In genomic region chr15:73628976-73629854, GRCh38 we compare ENCODE assay signal across 11 cellular contexts. TPM values are rescaled to one million over a fixed set of nuclear protein-coding genes. Genes with fewer than 3 reads are reported as not detected.
A peak's percentile ranks its signal among the peaks of the same experiment; 100 is the strongest.
DNase-seq lines count a peak whose midpoint lies in the region; ATAC-seq, FAIRE-seq and TF ChIP-seq lines count a peak whose summit lies in the region.
"Had no signal": no experiment of that assay in that cellular context is flagged by ENCODE, and none has a peak within 500 bp of the region (broad histone marks: within the 10 kb centered on the region; RNA-seq: fewer than 3 reads in every experiment).

No MANE protein-coding gene starts in this region.

- POLR2A ChIA-PET in CD8-positive, alpha-beta memory T cell (lab: Charles Lee) = no interaction called here

- FAIRE-seq in GM12892 (lab: Jason Lieb, UNC) (peak; percentile 46), pancreas (lab: Jason Lieb, UNC) (no peak)

- intact Hi-C loops in pancreas (cut with DNase I) = no loop called here

- no peaks in the 10 kb centered on the region for H3K9me3 ChIP-seq in pancreas
- no peaks in the 10 kb centered on the region for H3K9me3 ChIP-seq in CD8-positive, alpha-beta memory T cell (ENCODE audit: low read length)
- H3K9me3 ChIP-seq: prostate gland had no signal

- no peaks in the 10 kb centered on the region for H3K9me3 Mint-ChIP-seq in CD8-positive, alpha-beta memory T cell

- no peak for TF ChIP-seq CTCF in coronary artery (IDR thresholded peaks at IDR 0.05)
- no peak for TF ChIP-seq CTCF in pancreas (IDR thresholded peaks at IDR 0.05)

- no peak for TF ChIP-seq POLR2A in GM12892 (IDR thresholded peaks at IDR 0.05; ENCODE audit: low read depth, low read length)

- ATAC-seq in pancreas = no peak
- no peak for ATAC-seq in HG03521 (IDR thresholded peaks at IDR 0.05; ENCODE audit: unreplicated experiment)
- ATAC-seq: activated CD4-positive, CD25-positive, alpha-beta regulatory T cell treated with anti-CD3 and anti-CD28 coated beads, Interleukin-2, amount 50 U/mL, for 24 hours had no signal

- CTCF ChIA-PET in CD8-positive, alpha-beta memory T cell (lab: Charles Lee) = interaction anchor here (0.7 kb wide), 1 partner anchor 91 kb away, joined by 4 read pairs; no protein-coding TSS in a partner anchor

- H3K36me3 Mint-ChIP-seq in CD8-positive, alpha-beta memory T cell = peaks cover 0 to 1% (median 0%) of the 10 kb centered on the region in 3 donors

- H3K36me3 ChIP-seq in pancreas = no peaks in the 10 kb centered on the region
- H3K36me3 ChIP-seq in CD8-positive, alpha-beta memory T cell (ENCODE audit: insufficient read depth, low read length) = no peaks in the 10 kb centered on the region
- H3K36me3 ChIP-seq: prostate gland had no signal

- H3K27ac Mint-ChIP-seq in CD8-positive, alpha-beta memory T cell = peak overlapping the region in 1 of 8 donors; percentile 6

- H3K27ac ChIP-seq in coronary artery (peak overlapping the region; percentile 10 to 60), pancreas (peak overlapping the region in 3 of 4 donors; percentile 24 to 92 (median 92))
- no peak overlapping the region for H3K27ac ChIP-seq in CD8-positive, alpha-beta memory T cell (ENCODE audit: low read depth, low read length)

- DNase-seq in GM12892 (ENCODE audit: insufficient read length) = no peak
- DNase-seq in NCI-H146 treated with DMSO at 0.1 percent for 48 hours (lab: John Stamatoyannopoulos, UW; ENCODE audit: unreplicated experiment) = peak; percentile 30
- no peak for DNase-seq in coronary artery (ENCODE audit: low spot score)
- DNase-seq in pancreas = no peak
- DNase-seq in DMS 273 treated with DMSO at 0.1 percent for 48 hours (lab: John Stamatoyannopoulos, UW) = no peak
- no peak for DNase-seq in NK-92 (lab: John Stamatoyannopoulos, UW; ENCODE audit: unreplicated experiment)
- DNase-seq in CD8-positive, alpha-beta memory T cell = no peak
- DNase-seq: aorta had no signal

- peaks cover 42 to 78% (median 68%) of the 10 kb centered on the region in 3 donors for H3K4me1 ChIP-seq in pancreas
- peaks cover 45% of the 10 kb centered on the region for H3K4me1 ChIP-seq in CD8-positive, alpha-beta memory T cell (ENCODE audit: insufficient read depth, low read length)

- no peaks in the 10 kb centered on the region for H3K27me3 Mint-ChIP-seq in CD8-positive, alpha-beta memory T cell

- H3K4me1 Mint-ChIP-seq in CD8-positive, alpha-beta memory T cell = peaks cover 53 to 76% (median 68%) of the 10 kb centered on the region in 3 donors

- peak overlapping the region; percentile 12 for H3K4me3 ChIP-seq in coronary artery
- H3K4me3 ChIP-seq in pancreas = peak overlapping the region in 1 of 4 donors; percentile 8
- no peak overlapping the region for H3K4me3 ChIP-seq in CD8-positive, alpha-beta memory T cell (ENCODE audit: low read length)
- H3K4me3 ChIP-seq: prostate gland had no signal

- H3K4me3 Mint-ChIP-seq in CD8-positive, alpha-beta memory T cell = no peak overlapping the region

- H3K27me3 ChIP-seq in pancreas = no peaks in the 10 kb centered on the region
- H3K27me3 ChIP-seq in CD8-positive, alpha-beta memory T cell (ENCODE audit: insufficient read depth, low read length, poor library complexity, severe bottlenecking) = no peaks in the 10 kb centered on the region

- WGBS in pancreas, 2 donors = 27 to 30% methylated on average over 7 of the region's 7 CpGs

RNA-seq across cellular contexts. Expression of gene NPTN, which starts 4.0 kb away (rescaled TPM):
- 29.4 TPM for polyA plus RNA-seq in GM12892 (2012; ENCODE audit: missing spikeins)
- total RNA-seq in pancreas = 10 to 100 TPM; 27.6 to 57.3 (median 36.8) TPM
- 10 to 100 TPM; 16.2 to 61.9 TPM for polyA plus RNA-seq in pancreas
- total RNA-seq in CD8-positive, alpha-beta memory T cell = 10 to 100 TPM; 55.8 to 58.5 TPM
- 46.1 TPM for polyA plus RNA-seq in CD8-positive, alpha-beta memory T cell

RNA-seq across cellular contexts. Expression of gene CD276, which starts 55.0 kb away (rescaled TPM):
- 0.13 TPM for polyA plus RNA-seq in GM12892 (2012; ENCODE audit: missing spikeins)
- 10 to 100 TPM; 13.9 to 56.0 (median 18.0) TPM for total RNA-seq in pancreas
- 10 to 100 TPM; 26.4 to 30.4 TPM for polyA plus RNA-seq in pancreas
- total RNA-seq in CD8-positive, alpha-beta memory T cell = 1 to 10 TPM; 1.9 to 2.4 TPM
- polyA plus RNA-seq in CD8-positive, alpha-beta memory T cell = not detected

Comparison
In these comparisons a context has a peak if more than half of its experiments do, and no peak if none do; other contexts are left out.
1. RNA of gene CD276, which starts 55.0 kb away (total RNA-seq): 13.9 to 56.0 TPM in pancreas; 1.9 to 2.4 TPM in CD8-positive, alpha-beta memory T cell; every median in the first group is over 4 times any median in the second.